In the genomic region with DNA sequence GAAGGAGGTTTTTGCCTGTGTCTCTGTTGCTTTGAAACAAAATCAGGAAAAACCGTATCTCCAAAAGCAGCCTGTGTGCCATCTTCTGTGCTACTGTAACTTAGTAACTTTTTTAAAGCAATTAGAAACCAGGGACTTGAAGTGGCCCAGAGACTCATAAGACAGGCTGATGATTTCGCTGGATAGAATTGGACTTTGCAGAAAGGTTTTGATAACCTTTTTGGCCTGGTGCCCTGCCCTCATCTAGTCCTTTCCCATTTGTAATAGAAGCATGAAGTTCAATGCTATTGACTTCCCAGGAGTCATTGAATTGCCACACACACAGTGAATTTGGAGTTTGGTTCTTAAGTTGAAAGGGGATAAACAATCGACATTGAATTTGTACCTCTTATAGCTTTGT, we compare ENCODE assay signal across 13 cellular contexts.
"Had no signal": no experiment of that assay in that cellular context is flagged by ENCODE, and none has a peak within 500 bp of the region (broad histone marks: within the 10 kb centered on the region; RNA-seq: fewer than 3 reads in every experiment).

No MANE protein-coding gene starts in this region.

- H3K36me3 ChIP-seq: breast epithelium, left lung, upper lobe of left lung had no signal

- H3K27me3 Mint-ChIP-seq: activated CD4-positive, alpha-beta memory T cell treated with anti-CD3 and anti-CD28 coated beads, Interleukin-2, amount 10 ng/mL, durations not matched to agents 7 days and 5 days; memory B cell had no signal

- ATAC-seq: activated CD4-positive, alpha-beta T cell treated with anti-CD3 and anti-CD28 coated beads for 36 hours; left lung had no signal

- H3K27ac ChIP-seq: breast epithelium, left lung, upper lobe of left lung had no signal

- H3K9me3 Mint-ChIP-seq: memory B cell, nephron had no signal

- H3K4me3 Mint-ChIP-seq: activated CD4-positive, alpha-beta memory T cell treated with anti-CD3 and anti-CD28 coated beads, Interleukin-2, amount 10 ng/mL, durations not matched to agents 7 days and 5 days; activated CD4-positive, alpha-beta T cell treated with anti-CD3 and anti-CD28 coated beads for 36 hours; endodermal cell; memory B cell; nephron had no signal

- H3K27me3 ChIP-seq: breast epithelium, left lung, upper lobe of left lung had no signal

- H3K9me3 ChIP-seq: breast epithelium, left lung, upper lobe of left lung had no signal

- H3K4me1 ChIP-seq: breast epithelium, left lung had no signal

- H3K27ac Mint-ChIP-seq: activated CD4-positive, alpha-beta memory T cell treated with anti-CD3 and anti-CD28 coated beads, Interleukin-2, amount 10 ng/mL, durations not matched to agents 7 days and 5 days; activated CD4-positive, alpha-beta T cell treated with anti-CD3 and anti-CD28 coated beads for 36 hours; memory B cell had no signal

- H3K4me3 ChIP-seq: breast epithelium, left lung, upper lobe of left lung had no signal

- DNase-seq: activated CD4-positive, alpha-beta memory T cell treated with anti-CD3 and anti-CD28 coated beads, Interleukin-2, amount 10 ng/mL, durations not matched to agents 7 days and 5 days; activated CD4-positive, alpha-beta T cell treated with anti-CD3 and anti-CD28 coated beads for 36 hours; activated T-cell treated with anti-CD3 and anti-CD28 coated beads, Interleukin-2, amount 50 U/mL, for 48 hours; aorta; endodermal cell; islet precursor cell; left lung; stimulated activated CD4-positive, alpha-beta T cell treated with anti-CD3 and anti-CD28 coated beads, Interleukin-2, amount 100 ng/mL, for 48 hours; stimulated activated naive CD4-positive, alpha-beta T cell treated with Interleukin-2 at 50 U/mL for 16 hours; upper lobe of left lung had no signal

- H3K4me1 Mint-ChIP-seq: activated CD4-positive, alpha-beta memory T cell treated with anti-CD3 and anti-CD28 coated beads, Interleukin-2, amount 10 ng/mL, durations not matched to agents 7 days and 5 days; activated CD4-positive, alpha-beta T cell treated with anti-CD3 and anti-CD28 coated beads for 36 hours; memory B cell had no signal
